In the genomic region with DNA sequence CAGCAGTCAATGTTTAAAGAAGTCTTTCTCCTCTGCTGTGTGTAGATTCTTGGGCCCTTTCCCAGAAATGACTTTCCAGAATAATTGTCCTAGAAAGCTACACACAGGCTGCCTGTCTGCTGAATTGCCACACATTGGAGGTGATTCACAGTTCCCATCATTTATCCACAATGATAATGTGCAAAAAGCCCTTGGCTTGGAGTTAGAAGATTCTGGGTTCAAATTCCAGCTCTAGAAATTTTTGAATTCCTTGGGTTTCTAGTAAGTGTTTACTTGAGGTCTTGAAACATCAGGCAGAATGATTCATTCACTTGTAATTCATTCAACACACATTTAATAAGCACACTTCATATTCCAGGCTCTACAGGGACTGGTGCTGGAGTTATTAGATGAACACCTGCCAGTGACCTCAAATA, we compare ENCODE assay signal across 1 cellular context.
TF ChIP-seq lines count a peak whose summit lies in the region.

No MANE protein-coding gene starts in this region.

TF ChIP-seq in HEK293, 187 proteins besides CTCF, POLR2A, EP300 and RAD21 (continued from another document):
- TF ChIP-seq, protein P1, sequence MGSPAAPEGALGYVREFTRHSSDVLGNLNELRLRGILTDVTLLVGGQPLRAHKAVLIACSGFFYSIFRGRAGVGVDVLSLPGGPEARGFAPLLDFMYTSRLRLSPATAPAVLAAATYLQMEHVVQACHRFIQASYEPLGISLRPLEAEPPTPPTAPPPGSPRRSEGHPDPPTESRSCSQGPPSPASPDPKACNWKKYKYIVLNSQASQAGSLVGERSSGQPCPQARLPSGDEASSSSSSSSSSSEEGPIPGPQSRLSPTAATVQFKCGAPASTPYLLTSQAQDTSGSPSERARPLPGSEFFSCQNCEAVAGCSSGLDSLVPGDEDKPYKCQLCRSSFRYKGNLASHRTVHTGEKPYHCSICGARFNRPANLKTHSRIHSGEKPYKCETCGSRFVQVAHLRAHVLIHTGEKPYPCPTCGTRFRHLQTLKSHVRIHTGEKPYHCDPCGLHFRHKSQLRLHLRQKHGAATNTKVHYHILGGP (tag by site-specific recombination; IDR thresholded peaks at IDR 0.05), result peak; percentile 62; the same call in 1 of the 2 replicates
